Comparison of ENCODE assay signal across 16 cellular contexts in genomic region chr3:175255698-175256097, GRCh38.
DNase-seq lines count a peak whose midpoint lies in the region; ATAC-seq and TF ChIP-seq lines count a peak whose summit lies in the region.
"Had no signal": no experiment of that assay in that cellular context is flagged by ENCODE, and none has a peak within 500 bp of the region (broad histone marks: within the 10 kb centered on the region; RNA-seq: fewer than 3 reads in every experiment).

No MANE protein-coding gene starts in this region.

- H3K79me2 ChIP-seq in GM23248 (ENCODE audit: insufficient read depth) (no peaks in the 10 kb centered on the region), trophoblast cell (ENCODE audit: control insufficient read depth, insufficient read depth, low read length, poor library complexity) (no peaks in the 10 kb centered on the region)

- no peaks in the 10 kb centered on the region for H3K36me3 ChIP-seq in GM23248 (ENCODE audit: low read depth)
- no peaks in the 10 kb centered on the region for H3K36me3 ChIP-seq in trophoblast cell (ENCODE audit: control insufficient read depth in 1 of 2, insufficient read depth in 2 of 2, low read length in 2 of 2)
- H3K36me3 ChIP-seq: spleen had no signal

- DNase-seq in GM23248 (peak; percentile 73), NCI-H2029 treated with DMSO at 0.1 percent for 48 hours (lab: John Stamatoyannopoulos, UW) (peak; percentile 33), epithelial cell of esophagus (ENCODE audit: low read depth) (peak; percentile 93), trophoblast cell (peak; percentile 48 to 71)
- DNase-seq in activated CD4-positive, alpha-beta T cell treated with anti-CD3 and anti-CD28 coated beads, Interleukin-2, amount 10 ng/mL, durations not matched to agents 7 days and 5 days, result no peak
- DNase-seq: activated B cell treated with CpG ODN at 0.5 μM for 24 hours, activated T-cell treated with anti-CD3 and anti-CD28 coated beads for 4 hours, Caco-2, dermis blood vessel endothelial cell, head of caudate nucleus, spleen, testis had no signal

- H2BK5ac ChIP-seq in trophoblast cell (ENCODE audit: low read depth, low read length, poor library complexity), result no peak overlapping the region

- POLR2A ChIA-PET in activated CD4-positive, alpha-beta T cell treated with anti-CD3 and anti-CD28 coated beads, Interleukin-2, amount 10 ng/mL, durations not matched to agents 7 days and 5 days (lab: Charles Lee), result no interaction called here

- no peak for TF ChIP-seq CTCF in epithelial cell of esophagus (IDR thresholded peaks at IDR 0.05; ENCODE audit: insufficient read depth, low read depth, low read length, missing control alignments)

- H3K4me1 Mint-ChIP-seq in activated CD4-positive, alpha-beta T cell treated with anti-CD3 and anti-CD28 coated beads, Interleukin-2, amount 10 ng/mL, durations not matched to agents 7 days and 5 days, result no peaks in the 10 kb centered on the region
- H3K4me1 Mint-ChIP-seq: activated B cell treated with CpG ODN at 0.5 μM for 24 hours had no signal

- H3K4ac ChIP-seq in trophoblast cell (ENCODE audit: low read depth, low read length), result no peak overlapping the region

- H3K27me3 ChIP-seq in GM23248 (replicated peaks; ENCODE audit: insufficient read depth), result no peaks in the 10 kb centered on the region
- no peaks in the 10 kb centered on the region for H3K27me3 ChIP-seq in trophoblast cell (ENCODE audit: insufficient read depth, low read length)
- H3K27me3 ChIP-seq: spleen, testis had no signal

- H2BK120ac ChIP-seq in trophoblast cell (ENCODE audit: insufficient read depth, low read length, poor library complexity), result no peak overlapping the region

- no peaks in the 10 kb centered on the region for H3K79me1 ChIP-seq in trophoblast cell (ENCODE audit: low read length)

- no peaks in the 10 kb centered on the region for H3K36me3 Mint-ChIP-seq in activated CD4-positive, alpha-beta T cell treated with anti-CD3 and anti-CD28 coated beads, Interleukin-2, amount 10 ng/mL, durations not matched to agents 7 days and 5 days (ENCODE audit: low read depth)

- ATAC-seq in HG02981 (IDR thresholded peaks at IDR 0.05; ENCODE audit: unreplicated experiment), result no peak
- no peak for ATAC-seq in GM21737 (IDR thresholded peaks at IDR 0.05; ENCODE audit: unreplicated experiment)

- no peak overlapping the region for H3K23ac ChIP-seq in trophoblast cell (ENCODE audit: low read length)

- no peak overlapping the region for H4K91ac ChIP-seq in trophoblast cell (ENCODE audit: low read depth, low read length)

- peaks cover 2% of the 10 kb centered on the region for H3K9me3 Mint-ChIP-seq in activated CD4-positive, alpha-beta T cell treated with anti-CD3 and anti-CD28 coated beads, Interleukin-2, amount 10 ng/mL, durations not matched to agents 7 days and 5 days

- H4K8ac ChIP-seq in trophoblast cell (ENCODE audit: low read depth, low read length), result no peak overlapping the region

- H4K20me1 ChIP-seq in GM23248 (ENCODE audit: insufficient read depth), result no peaks in the 10 kb centered on the region

- H3K4me2 ChIP-seq in GM23248 (ENCODE audit: unreplicated experiment) (no peak overlapping the region), trophoblast cell (ENCODE audit: low read length) (no peak overlapping the region)

- H3K27ac ChIP-seq in GM23248 (no peak overlapping the region), trophoblast cell (ENCODE audit: low read depth, low read length) (no peak overlapping the region)
- H3K27ac ChIP-seq: SK-N-MC, spleen, testis had no signal

- 3 to 7% methylated on average over 1 of the region's 1 CpG for WGBS in GM23248 (ENCODE audit: low coverage in 1 of 2, low lambda C conversion rate in 2 of 2, missing lambda C conversion rate in 2 of 2), 2 experiments
- no CpG with 5 or more reads among the region's 1 CpG for WGBS in trophoblast cell (ENCODE audit: extremely low coverage, insufficient coverage, insufficient read length)

- no peak overlapping the region for H2AFZ ChIP-seq in GM23248
- H2AFZ ChIP-seq in trophoblast cell (ENCODE audit: insufficient read depth, low read length, poor library complexity), result no peak overlapping the region

- CTCF ChIA-PET in activated CD4-positive, alpha-beta T cell treated with anti-CD3 and anti-CD28 coated beads, Interleukin-2, amount 10 ng/mL, durations not matched to agents 7 days and 5 days (lab: Charles Lee), result no interaction called here

- H3K4me1 ChIP-seq in GM23248 (ENCODE audit: insufficient read depth) (peaks cover 18% of the 10 kb centered on the region), trophoblast cell (ENCODE audit: control insufficient read depth in 1 of 2, insufficient read depth in 2 of 2, low read length in 2 of 2) (no peaks in the 10 kb centered on the region)
- H3K4me1 ChIP-seq: Caco-2, spleen, testis had no signal

- H3K9me3 ChIP-seq in GM23248 (ENCODE audit: low read depth) (no peaks in the 10 kb centered on the region), trophoblast cell (ENCODE audit: insufficient read depth, low read depth, low read length) (no peaks in the 10 kb centered on the region)
- H3K9me3 ChIP-seq: Caco-2, spleen, testis had no signal

- no peak overlapping the region for H3K14ac ChIP-seq in trophoblast cell (ENCODE audit: low read length)

- no peak overlapping the region for H3K4me3 Mint-ChIP-seq in activated CD4-positive, alpha-beta T cell treated with anti-CD3 and anti-CD28 coated beads, Interleukin-2, amount 10 ng/mL, durations not matched to agents 7 days and 5 days
- H3K4me3 Mint-ChIP-seq: activated B cell treated with CpG ODN at 0.5 μM for 24 hours, neural crest cell had no signal

- H3K27ac Mint-ChIP-seq in activated CD4-positive, alpha-beta T cell treated with anti-CD3 and anti-CD28 coated beads, Interleukin-2, amount 10 ng/mL, durations not matched to agents 7 days and 5 days, result no peak overlapping the region
- H3K27ac Mint-ChIP-seq: activated B cell treated with CpG ODN at 0.5 μM for 24 hours had no signal

- H3F3A ChIP-seq in GM23248 (ENCODE audit: insufficient read depth), result peaks cover 31% of the 10 kb centered on the region

- no peak overlapping the region for H4K12ac ChIP-seq in trophoblast cell (ENCODE audit: low read depth, low read length)

- no peaks in the 10 kb centered on the region for H3K27me3 Mint-ChIP-seq in activated CD4-positive, alpha-beta T cell treated with anti-CD3 and anti-CD28 coated beads, Interleukin-2, amount 10 ng/mL, durations not matched to agents 7 days and 5 days
- H3K27me3 Mint-ChIP-seq: activated B cell treated with CpG ODN at 0.5 μM for 24 hours had no signal

- H3K18ac ChIP-seq in trophoblast cell (ENCODE audit: low read length), result no peak overlapping the region

- H3K9me2 ChIP-seq in GM23248 (ENCODE audit: insufficient read depth), result no peaks in the 10 kb centered on the region; the same call in 1 of the 2 replicates

- in situ Hi-C loops in GM23248 (cut with MboI), result no loop called here

- H3K9ac ChIP-seq in GM23248 (no peak overlapping the region), trophoblast cell (ENCODE audit: low read length) (no peak overlapping the region)

- no peak overlapping the region for H2AK5ac ChIP-seq in trophoblast cell (ENCODE audit: low read length)

- no peak overlapping the region for H2BK12ac ChIP-seq in trophoblast cell (ENCODE audit: low read length)

- no peak overlapping the region for H3K4me3 ChIP-seq in GM23248
- H3K4me3 ChIP-seq in epithelial cell of esophagus (ENCODE audit: low read length), result no peak overlapping the region
- no peak overlapping the region for H3K4me3 ChIP-seq in trophoblast cell (ENCODE audit: low read depth, low read length)
- H3K4me3 ChIP-seq: SK-N-MC, spleen, testis had no signal
